In the genomic region with DNA sequence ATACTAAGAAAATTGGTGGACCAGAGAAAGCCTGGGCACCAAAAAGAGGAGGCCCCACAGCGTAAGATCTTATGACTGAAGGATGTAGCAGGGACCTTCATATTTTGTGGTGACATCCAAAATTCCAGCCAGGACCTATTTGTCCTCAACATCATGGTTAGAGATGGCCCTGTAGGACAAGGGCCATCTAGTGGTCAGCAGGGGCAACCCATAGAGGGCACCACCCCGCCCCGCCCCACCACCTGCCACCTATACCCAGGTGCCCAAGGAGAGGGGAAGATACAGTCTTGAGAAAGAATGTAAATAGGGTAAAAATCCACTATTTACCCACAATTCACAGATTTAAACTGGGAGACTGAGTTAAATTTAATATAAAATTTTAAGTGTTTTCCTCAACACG, we compare ENCODE assay signal across 10 cellular contexts. TPM values are rescaled to one million over a fixed set of nuclear protein-coding genes. Genes with fewer than 3 reads are reported as not detected.
DNase-seq lines count a peak whose midpoint lies in the region; ATAC-seq and TF ChIP-seq lines count a peak whose summit lies in the region.
"Had no signal": no experiment of that assay in that cellular context is flagged by ENCODE, and none has a peak within 500 bp of the region (broad histone marks: within the 10 kb centered on the region; RNA-seq: fewer than 3 reads in every experiment).

No MANE protein-coding gene starts in this region.

- peak; percentile 71 for TF ChIP-seq CTCF in HFFc6 (IDR thresholded peaks at IDR 0.05)
- peak; percentile 21 for TF ChIP-seq CTCF in astrocyte of the spinal cord (IDR thresholded peaks at IDR 0.05; ENCODE audit: low read depth, low read length)
- TF ChIP-seq CTCF in nephron progenitor cell (IDR thresholded peaks at IDR 0.05), result peak; percentile 19

- H3K27me3 Mint-ChIP-seq in HFFc6 (ENCODE audit: insufficient read depth), result peaks cover 20% of the 10 kb centered on the region
- H3K27me3 Mint-ChIP-seq in nephron progenitor cell (ENCODE audit: low read depth, poor library complexity), result peaks cover 19% of the 10 kb centered on the region

- no peak overlapping the region for H3K4me3 Mint-ChIP-seq in HFFc6
- H3K4me3 Mint-ChIP-seq in nephron progenitor cell, result no peak overlapping the region

- ATAC-seq in HG03571 (IDR thresholded peaks at IDR 0.05; ENCODE audit: unreplicated experiment) (no peak), GM21723 (IDR thresholded peaks at IDR 0.05; ENCODE audit: unreplicated experiment) (no peak)

- H3K36me3 Mint-ChIP-seq in HFFc6 (ENCODE audit: low read depth), result no peaks in the 10 kb centered on the region
- no peaks in the 10 kb centered on the region for H3K36me3 Mint-ChIP-seq in nephron progenitor cell (ENCODE audit: low read depth)

- no peak overlapping the region for H3K4me3 ChIP-seq in astrocyte of the spinal cord (ENCODE audit: low read depth, low read length)

- peak; percentile 18 for DNase-seq in DMS53 (lab: John Stamatoyannopoulos, UW)
- DNase-seq in DMS53 treated with DMSO at 0.1 percent for 48 hours (lab: John Stamatoyannopoulos, UW; ENCODE audit: unreplicated experiment), result no peak
- DNase-seq in HFFc6, result no peak
- no peak for DNase-seq in astrocyte of the spinal cord (ENCODE audit: low read depth, low spot score)
- DNase-seq in nephron progenitor cell, result no peak
- DNase-seq in activated gamma-delta T cell treated with Interleukin-2 at 50 U/mL for 16 hours, result no peak
- DNase-seq: central memory CD4-positive, alpha-beta T cell; midbrain had no signal

- H3K27ac Mint-ChIP-seq in HFFc6, result no peak overlapping the region
- H3K27ac Mint-ChIP-seq in nephron progenitor cell, result no peak overlapping the region

- H3K4me1 Mint-ChIP-seq in HFFc6 (ENCODE audit: low read depth) (peaks cover 37% of the 10 kb centered on the region), nephron progenitor cell (peaks cover 14% of the 10 kb centered on the region)

- in situ Hi-C loops in astrocyte of the spinal cord (cut with HindIII; ENCODE audit: low sequenced_read_pairs), result no loop called here

- H3K9me3 Mint-ChIP-seq in HFFc6, result no peaks in the 10 kb centered on the region
- no peaks in the 10 kb centered on the region for H3K9me3 Mint-ChIP-seq in nephron progenitor cell

RNA-seq across cellular contexts. Expression of gene TMEM163, which starts 59.6 kb away (rescaled TPM):
- not detected for total RNA-seq in HFFc6 (2021; fragmentation: NEBNext Ultra II Directional; extraction: Animal tissue kit (Norgen Biotek cat#: 25700))

Comparison
In these comparisons a context has a peak if more than half of its experiments do, and no peak if none do; other contexts are left out.
1. CTCF ChIP-seq: peak in every context shown above with its lines; median percentile 71 in HFFc6; 21 in astrocyte of the spinal cord; 19 in nephron progenitor cell.